11 cellular contexts compared by ENCODE assay signal in genomic region chr6:83270971-83271714, GRCh38.
DNase-seq lines count a peak whose midpoint lies in the region; ATAC-seq lines count a peak whose summit lies in the region.
"Had no signal": no experiment of that assay in that cellular context is flagged by ENCODE, and none has a peak within 500 bp of the region (broad histone marks: within the 10 kb centered on the region; RNA-seq: fewer than 3 reads in every experiment).

No MANE protein-coding gene starts in this region.

- WGBS in mesenchymal stem cell, result 20% methylated on average over 2 of the region's 6 CpGs

- no peak overlapping the region for H3K18ac ChIP-seq in mesenchymal stem cell (ENCODE audit: low read depth in 1 of 2, low read length in 2 of 2)

- H2BK15ac ChIP-seq in mesenchymal stem cell (ENCODE audit: low read depth, poor library complexity, severe bottlenecking), result no peak overlapping the region

- H4K91ac ChIP-seq in mesenchymal stem cell (ENCODE audit: low read length), result no peak overlapping the region

- no peak overlapping the region for H3K4me2 ChIP-seq in mesenchymal stem cell (ENCODE audit: low read length, poor library complexity, severe bottlenecking)
- H3K4me2 ChIP-seq: PC-9 had no signal

- H3K4ac ChIP-seq in mesenchymal stem cell (ENCODE audit: low read depth in 1 of 2, low read length in 2 of 2), result no peak overlapping the region

- no peaks in the 10 kb centered on the region for H3K79me1 ChIP-seq in mesenchymal stem cell (replicated peaks; ENCODE audit: low read length, poor library complexity, severe bottlenecking)

- H3K23ac ChIP-seq in mesenchymal stem cell (ENCODE audit: low read length in 2 of 2), result no peak overlapping the region

- H3K36me3 ChIP-seq in adipocyte (ENCODE audit: control insufficient read depth, insufficient read depth, low read length, severe bottlenecking), result peaks cover 20% of the 10 kb centered on the region
- H3K36me3 ChIP-seq in mesenchymal stem cell (ENCODE audit: control insufficient read depth in 1 of 2, insufficient read depth in 2 of 2, low read depth in 1 of 2, low read length in 2 of 2), result no peaks in the 10 kb centered on the region

- ATAC-seq in GM18502 (IDR thresholded peaks at IDR 0.05; ENCODE audit: poor library complexity, unreplicated experiment), result peak; percentile 92
- peak; percentile 96 for ATAC-seq in HG02973 (IDR thresholded peaks at IDR 0.05; ENCODE audit: unreplicated experiment)
- ATAC-seq in HG02759 (IDR thresholded peaks at IDR 0.05; ENCODE audit: unreplicated experiment), result no peak

- H3K9me3 ChIP-seq in adipocyte (ENCODE audit: control insufficient read depth, low read length), result no peaks in the 10 kb centered on the region
- no peaks in the 10 kb centered on the region for H3K9me3 ChIP-seq in mesenchymal stem cell (ENCODE audit: control insufficient read depth, low read length)

- H2AFZ ChIP-seq in mesenchymal stem cell (ENCODE audit: low read depth, low read length), result no peak overlapping the region
- H2AFZ ChIP-seq: parathyroid adenoma, PC-9 had no signal

- no peak overlapping the region for H2BK5ac ChIP-seq in mesenchymal stem cell (ENCODE audit: low read depth, low read length, poor library complexity, severe bottlenecking)

- no peak overlapping the region for H3K27ac ChIP-seq in mesenchymal stem cell (ENCODE audit: low read length, poor library complexity, severe bottlenecking)
- H3K27ac ChIP-seq: parathyroid adenoma, PC-9 had no signal

- H3K4me1 ChIP-seq in adipocyte (ENCODE audit: control insufficient read depth, insufficient read depth, low read length), result peaks cover 31% of the 10 kb centered on the region
- no peaks in the 10 kb centered on the region for H3K4me1 ChIP-seq in mesenchymal stem cell (ENCODE audit: control insufficient read depth, insufficient read depth, low read depth, low read length)
- H3K4me1 ChIP-seq: parathyroid adenoma had no signal

- H3K9ac ChIP-seq in adipocyte (ENCODE audit: low read length) (no peak overlapping the region), mesenchymal stem cell (ENCODE audit: low read length) (peak overlapping the region; percentile 20)
- H3K9ac ChIP-seq: parathyroid adenoma had no signal

- no peak overlapping the region for H4K8ac ChIP-seq in mesenchymal stem cell (ENCODE audit: low read length)

- no peak overlapping the region for H2BK120ac ChIP-seq in mesenchymal stem cell (ENCODE audit: low read depth, low read length)

- DNase-seq in adipocyte (ENCODE audit: low read depth) (peak; percentile 64), mesenchymal stem cell (peak; percentile 79), pons (ENCODE audit: low spot score) (no peak), T-helper 1 cell (no peak)
- no peak for DNase-seq in activated effector memory CD4-positive, alpha-beta T cell treated with Interleukin-2 at 50 U/mL for 16 hours
- DNase-seq: activated CD4-positive, alpha-beta memory T cell treated with anti-CD3 and anti-CD28 coated beads for 36 hours had no signal

- no peak overlapping the region for H3K14ac ChIP-seq in mesenchymal stem cell (ENCODE audit: low read length in 2 of 2)

- no peak overlapping the region for H2AK5ac ChIP-seq in mesenchymal stem cell (ENCODE audit: low read length, severe bottlenecking)

- peak overlapping the region; percentile 29 for H3K4me3 ChIP-seq in adipocyte (ENCODE audit: low read length)
- no peak overlapping the region for H3K4me3 ChIP-seq in mesenchymal stem cell (ENCODE audit: insufficient read depth in 1 of 2, low read depth in 1 of 2, low read length in 2 of 2)
- H3K4me3 ChIP-seq: PC-9 had no signal

- H2BK12ac ChIP-seq in mesenchymal stem cell (ENCODE audit: low read length in 2 of 2), result no peak overlapping the region

- no peaks in the 10 kb centered on the region for H3K27me3 ChIP-seq in adipocyte (replicated peaks; ENCODE audit: control insufficient read depth, insufficient read depth, low read length)
- H3K27me3 ChIP-seq in mesenchymal stem cell (ENCODE audit: control insufficient read depth in 1 of 2, insufficient read depth in 1 of 2, low read length in 2 of 2), result no peaks in the 10 kb centered on the region

Comparison
In these comparisons a context has a peak if more than half of its experiments do, and no peak if none do; other contexts are left out.
1. DNase-seq: peak in adipocyte (single experiment) and mesenchymal stem cell (single experiment); none in pons (single experiment), T-helper 1 cell (0 of 5) and activated effector memory CD4-positive, alpha-beta T cell treated with Interleukin-2 at 50 U/mL for 16 hours (single experiment).